Comparison of ENCODE assay signal across 20 cellular contexts in the genomic region with DNA sequence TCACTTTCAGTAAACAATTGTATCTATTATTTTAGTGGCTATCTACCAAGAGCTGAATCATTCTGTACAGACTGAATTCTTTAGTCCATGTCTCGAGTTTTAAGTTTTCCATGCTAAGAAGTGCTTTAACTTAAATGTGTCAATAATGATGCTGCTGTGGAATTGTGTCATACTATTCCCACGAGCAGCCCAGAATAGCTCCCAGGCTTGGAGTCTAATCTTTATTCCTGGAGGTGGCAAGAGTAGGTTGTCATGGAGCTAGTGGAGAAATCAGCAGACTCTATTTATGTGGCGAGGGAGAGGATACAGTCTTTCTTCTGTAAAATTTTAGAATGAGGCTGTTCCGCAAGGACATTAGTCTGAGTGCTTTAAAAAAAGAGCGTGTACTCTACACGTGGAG.
DNase-seq lines count a peak whose midpoint lies in the region; TF ChIP-seq lines count a peak whose summit lies in the region.
"Had no signal": no experiment of that assay in that cellular context is flagged by ENCODE, and none has a peak within 500 bp of the region (broad histone marks: within the 10 kb centered on the region; RNA-seq: fewer than 3 reads in every experiment).

No MANE protein-coding gene starts in this region.

- H3K9me3 Mint-ChIP-seq in glutamatergic neuron (ENCODE audit: unreplicated experiment) = peaks cover 14% of the 10 kb centered on the region

- 69 to 84% (median 75%) methylated on average over 6 of the region's 6 CpGs for WGBS in spleen, 5 donors

- H3K4me1 ChIP-seq in adipocyte (ENCODE audit: control insufficient read depth, insufficient read depth, low read length) (no peaks in the 10 kb centered on the region), spleen (no peaks in the 10 kb centered on the region)

- no peak overlapping the region for H3K4me3 ChIP-seq in adipocyte (ENCODE audit: low read length)
- H3K4me3 ChIP-seq in spleen = no peak overlapping the region
- H3K4me3 ChIP-seq: PC-9, SK-N-MC had no signal

- H3K27me3 ChIP-seq in adipocyte (replicated peaks; ENCODE audit: control insufficient read depth, insufficient read depth, low read length) (no peaks in the 10 kb centered on the region), spleen (replicated peaks in 1 of 7) (no peaks in the 10 kb centered on the region)

- peak; percentile 52 for DNase-seq in Ammon's horn (ENCODE audit: low spot score)
- peak; percentile 57 for DNase-seq in adipocyte (ENCODE audit: low read depth)
- no peak for DNase-seq in glutamatergic neuron
- DNase-seq in middle frontal gyrus (ENCODE audit: extremely low spot score, low spot score) = peak; percentile 33
- DNase-seq in NCI-H2081 (lab: John Stamatoyannopoulos, UW) = no peak
- no peak for DNase-seq in NCI-H345 treated with DMSO at 0.1 percent for 48 hours (lab: John Stamatoyannopoulos, UW; ENCODE audit: unreplicated experiment)
- no peak for DNase-seq in spleen
- DNase-seq in cortex of kidney (lab: John Stamatoyannopoulos, UW) = no peak
- DNase-seq: AML-193, COR-L47, DMS153, H9, Kasumi-1, MM.1S, NCI-H1092 treated with DMSO at 0.1 percent for 48 hours, NCI-H446, NCI-H774, PC-9 had no signal

- H3K36me3 Mint-ChIP-seq in glutamatergic neuron (ENCODE audit: unreplicated experiment) = peaks cover 6% of the 10 kb centered on the region
- H3K36me3 Mint-ChIP-seq: IgD-negative memory B cell had no signal

- H3K9ac ChIP-seq in adipocyte (ENCODE audit: low read length) = no peak overlapping the region

- no peaks in the 10 kb centered on the region for H3K9me3 ChIP-seq in adipocyte (ENCODE audit: control insufficient read depth, low read length)
- peaks cover 0 to 9% (median 0%) of the 10 kb centered on the region in 8 donors for H3K9me3 ChIP-seq in spleen

- peaks cover 48% of the 10 kb centered on the region for H3K4me1 Mint-ChIP-seq in glutamatergic neuron (ENCODE audit: low read depth, unreplicated experiment)
- H3K4me1 Mint-ChIP-seq: IgD-negative memory B cell had no signal

- no peaks in the 10 kb centered on the region for H3K36me3 ChIP-seq in adipocyte (ENCODE audit: control insufficient read depth, insufficient read depth, low read length, severe bottlenecking)
- no peaks in the 10 kb centered on the region for H3K36me3 ChIP-seq in spleen

- H3K4me3 Mint-ChIP-seq in glutamatergic neuron (ENCODE audit: unreplicated experiment) = peak overlapping the region; percentile 9
- H3K4me3 Mint-ChIP-seq: H9, IgD-negative memory B cell had no signal

- no peak for TF ChIP-seq POLR2A in spleen (IDR thresholded peaks at IDR 0.05)

- H3K27ac Mint-ChIP-seq in glutamatergic neuron (ENCODE audit: unreplicated experiment) = no peak overlapping the region
- H3K27ac Mint-ChIP-seq: H9, IgD-negative memory B cell had no signal

- no peak overlapping the region for H3K27ac ChIP-seq in spleen
- H3K27ac ChIP-seq: PC-9, SK-N-MC had no signal

- intact Hi-C loops in spleen (cut with DNase I; ENCODE audit: low total_unique reads) = no loop called here

- TF ChIP-seq CTCF in glutamatergic neuron (IDR thresholded peaks at IDR 0.05; ENCODE audit: partially characterized antibody, unreplicated experiment) (no peak), spleen (IDR thresholded peaks at IDR 0.05 in 8 of 11, conservative IDR thresholded peaks at IDR 0.05 in 3 of 11) (no peak)

- no peaks in the 10 kb centered on the region for H3K27me3 Mint-ChIP-seq in glutamatergic neuron (ENCODE audit: unreplicated experiment)
- H3K27me3 Mint-ChIP-seq: IgD-negative memory B cell had no signal

Comparison
In these comparisons a context has a peak if more than half of its experiments do, and no peak if none do; other contexts are left out.
1. DNase-seq: peak in Ammon's horn (single experiment), adipocyte (single experiment) and middle frontal gyrus (single experiment); none in glutamatergic neuron (single experiment), NCI-H2081 (0 of 2), NCI-H345 treated with DMSO at 0.1 percent for 48 hours (single experiment), spleen (single experiment) and cortex of kidney (single experiment).